In the genomic region with DNA sequence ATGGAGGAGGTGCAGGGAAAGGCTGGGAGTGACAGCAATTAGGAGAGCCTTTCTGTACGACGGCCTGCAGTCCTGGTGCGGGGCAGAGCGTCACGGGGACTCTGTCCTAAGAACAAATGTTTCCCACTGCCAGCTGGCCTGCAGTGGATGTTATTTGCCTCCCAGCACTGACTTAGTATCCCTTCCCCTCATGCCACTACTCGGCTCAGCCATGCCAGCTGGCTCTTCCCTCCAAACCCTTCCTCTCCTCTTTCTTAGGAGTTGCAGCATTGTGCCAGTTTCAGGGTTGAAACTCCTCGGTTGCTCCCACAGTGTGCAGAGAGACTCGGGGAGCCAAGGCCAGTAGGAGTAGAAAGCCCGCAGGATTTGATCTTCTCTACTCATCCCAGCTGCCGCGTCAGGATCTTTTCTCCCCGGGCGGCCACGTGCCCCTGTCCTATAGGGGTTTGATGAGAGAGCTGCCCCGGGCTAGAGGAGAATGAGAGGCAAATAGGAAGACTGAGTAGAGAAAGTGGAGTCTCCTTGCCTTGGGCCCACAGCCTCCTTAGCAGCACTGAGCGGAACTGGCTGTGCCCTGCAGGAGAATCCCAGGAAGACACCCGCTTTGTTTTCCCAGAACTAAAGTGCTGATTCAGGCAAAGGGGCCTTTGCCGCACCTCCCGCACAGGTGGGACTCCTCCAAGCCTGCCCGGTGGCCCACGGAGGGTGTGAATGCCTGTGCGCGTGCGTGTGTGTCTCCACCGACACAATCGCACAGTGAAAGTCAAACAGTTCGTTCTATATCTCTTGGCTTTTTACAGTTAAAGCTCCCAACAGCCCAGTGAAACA, we compare ENCODE assay signal across 21 cellular contexts.
"Had no signal": no experiment of that assay in that cellular context is flagged by ENCODE, and none has a peak within 500 bp of the region (broad histone marks: within the 10 kb centered on the region; RNA-seq: fewer than 3 reads in every experiment).

No MANE protein-coding gene starts in this region.

- H3K36me3 ChIP-seq: ascending aorta, gastroesophageal sphincter, neural progenitor cell, right lobe of liver, spleen had no signal

- H3K9me3 Mint-ChIP-seq: T-helper 1 cell treated with Interleukin-12 subunit alpha and Interleukin-12 subunit beta and Interleukin-4 antibody, amounts not matched to agents 30 μg/mL and 1 μg/mL, for 36 hours had no signal

- H3K27ac ChIP-seq: ascending aorta, coronary artery, epithelial cell of prostate, gastroesophageal sphincter, hepatocyte, neural progenitor cell, parathyroid adenoma, right lobe of liver, spleen had no signal

- H3K4me3 Mint-ChIP-seq: activated CD8-positive, alpha-beta T cell treated with anti-CD3 and anti-CD28 coated beads, Interleukin-2, amount 10 ng/mL, durations not matched to agents 7 days and 5 days; activated naive CD8-positive, alpha-beta T cell treated with anti-CD3 and anti-CD28 coated beads, Interleukin-2, amount 10 ng/mL, durations not matched to agents 7 days and 5 days; immature natural killer cell; memory B cell; neural progenitor cell; stimulated activated naive B cell treated with anti-CD40 and anti-IgM and Interleukin-4, amounts not matched to agents 10 μg/mL and 1 μg/mL and 100 μg/mL, for 72 hours; T-helper 1 cell treated with Interleukin-12 subunit alpha and Interleukin-12 subunit beta and Interleukin-4 antibody, amounts not matched to agents 30 μg/mL and 1 μg/mL, for 36 hours had no signal

- ATAC-seq: activated CD8-positive, alpha-beta T cell treated with anti-CD3 and anti-CD28 coated beads, Interleukin-2, amount 10 ng/mL, durations not matched to agents 7 days and 5 days; gastroesophageal sphincter; left lobe of liver; right lobe of liver; stimulated activated naive B cell treated with anti-CD40 and anti-IgM and Interleukin-4, amounts not matched to agents 10 μg/mL and 1 μg/mL and 100 μg/mL, for 72 hours had no signal

- H3K27ac Mint-ChIP-seq: activated CD8-positive, alpha-beta T cell treated with anti-CD3 and anti-CD28 coated beads, Interleukin-2, amount 10 ng/mL, durations not matched to agents 7 days and 5 days; activated naive CD8-positive, alpha-beta T cell treated with anti-CD3 and anti-CD28 coated beads, Interleukin-2, amount 10 ng/mL, durations not matched to agents 7 days and 5 days; immature natural killer cell; memory B cell; neural progenitor cell; stimulated activated naive B cell treated with anti-CD40 and anti-IgM and Interleukin-4, amounts not matched to agents 10 μg/mL and 1 μg/mL and 100 μg/mL, for 72 hours; T-helper 1 cell treated with Interleukin-12 subunit alpha and Interleukin-12 subunit beta and Interleukin-4 antibody, amounts not matched to agents 30 μg/mL and 1 μg/mL, for 36 hours had no signal

- H3K27me3 ChIP-seq: ascending aorta, gastroesophageal sphincter, hepatocyte, neural progenitor cell, right lobe of liver, spleen had no signal

- H3K4me1 Mint-ChIP-seq: activated naive CD8-positive, alpha-beta T cell treated with anti-CD3 and anti-CD28 coated beads, Interleukin-2, amount 10 ng/mL, durations not matched to agents 7 days and 5 days; immature natural killer cell; memory B cell; stimulated activated naive B cell treated with anti-CD40 and anti-IgM and Interleukin-4, amounts not matched to agents 10 μg/mL and 1 μg/mL and 100 μg/mL, for 72 hours had no signal

- DNase-seq: activated CD4-positive, alpha-beta T cell treated with anti-CD3 and anti-CD28 coated beads for 48 hours; activated CD8-positive, alpha-beta memory T cell treated with anti-CD3 and anti-CD28 coated beads, Interleukin-2, amount 50 U/mL, for 48 hours; activated CD8-positive, alpha-beta T cell treated with anti-CD3 and anti-CD28 coated beads, Interleukin-2, amount 10 ng/mL, durations not matched to agents 7 days and 5 days; activated naive CD8-positive, alpha-beta T cell treated with anti-CD3 and anti-CD28 coated beads, Interleukin-2, amount 10 ng/mL, durations not matched to agents 7 days and 5 days; effector memory CD4-positive, alpha-beta T cell; immature natural killer cell; right lobe of liver; spleen; stimulated activated CD4-positive, alpha-beta T cell treated with anti-CD3 and anti-CD28 coated beads, Interleukin-1b, Interleukin-23, amount 100 ng/mL, for 48 hours; stimulated activated naive B cell treated with anti-CD40 and anti-IgM and Interleukin-4, amounts not matched to agents 10 μg/mL and 1 μg/mL and 100 μg/mL, for 72 hours; trophoblast cell had no signal

- H3K36me3 Mint-ChIP-seq: activated naive CD8-positive, alpha-beta T cell treated with anti-CD3 and anti-CD28 coated beads, Interleukin-2, amount 10 ng/mL, durations not matched to agents 7 days and 5 days; immature natural killer cell; memory B cell; neural progenitor cell; stimulated activated naive B cell treated with anti-CD40 and anti-IgM and Interleukin-4, amounts not matched to agents 10 μg/mL and 1 μg/mL and 100 μg/mL, for 72 hours had no signal

- H3K27me3 Mint-ChIP-seq: activated naive CD8-positive, alpha-beta T cell treated with anti-CD3 and anti-CD28 coated beads, Interleukin-2, amount 10 ng/mL, durations not matched to agents 7 days and 5 days; memory B cell; stimulated activated naive B cell treated with anti-CD40 and anti-IgM and Interleukin-4, amounts not matched to agents 10 μg/mL and 1 μg/mL and 100 μg/mL, for 72 hours had no signal

- H3K4me3 ChIP-seq: ascending aorta, coronary artery, gastroesophageal sphincter, hepatocyte, neural progenitor cell, right lobe of liver, spleen had no signal
